Comparison of ENCODE assay signal across 3 cellular contexts in the genomic region with DNA sequence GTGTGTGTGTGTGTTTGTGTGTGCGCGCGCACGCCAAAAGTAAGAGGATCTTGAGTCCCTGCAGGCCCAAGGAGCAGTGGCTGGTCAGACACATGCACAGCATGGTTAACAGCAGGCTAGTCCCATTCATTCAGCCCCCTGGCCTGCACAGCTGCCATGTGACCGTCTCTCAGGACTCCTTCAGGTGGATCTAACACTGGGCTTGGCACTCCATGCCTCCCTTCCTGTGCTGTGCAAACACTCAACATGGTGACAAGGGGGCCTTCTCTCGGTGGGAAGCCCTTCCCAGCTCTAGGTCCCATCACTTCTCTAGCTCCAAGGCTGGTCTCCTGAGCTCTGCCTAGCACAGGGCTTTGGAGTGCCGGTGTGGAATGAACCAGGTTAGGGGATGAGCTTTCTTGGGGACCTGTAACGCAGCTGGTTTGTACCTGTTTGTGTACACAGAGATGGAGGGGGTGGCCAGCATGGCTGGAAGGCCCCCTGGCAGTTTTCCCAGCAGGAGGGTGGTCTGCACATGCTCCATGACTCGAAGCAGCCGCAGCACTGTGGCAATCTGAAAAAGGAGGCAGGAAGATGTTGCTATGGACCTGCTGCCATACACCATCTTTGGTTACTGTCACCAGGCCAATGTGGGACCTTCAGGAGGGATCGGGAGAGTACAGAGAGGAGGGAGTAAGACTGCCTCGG.
TF ChIP-seq lines count a peak whose summit lies in the region.

No MANE protein-coding gene starts in this region.

TF ChIP-seq in IMR-90, 13 proteins besides CTCF, POLR2A, EP300 and RAD21:
- TF ChIP-seq RFX5 (IDR thresholded peaks at IDR 0.05; ENCODE audit: low read depth, low read length) = no peak
- TF ChIP-seq CEBPB (IDR thresholded peaks at IDR 0.05; ENCODE audit: low read depth, low read length) = no peak
- no peak for TF ChIP-seq MXI1 (IDR thresholded peaks at IDR 0.05; ENCODE audit: borderline replicate concordance, low read depth, low read length)
- no peak for TF ChIP-seq RCOR1 (IDR thresholded peaks at IDR 0.05; ENCODE audit: insufficient replicate concordance, low read length)
- no peak for TF ChIP-seq NFE2L2 (IDR thresholded peaks at IDR 0.05; ENCODE audit: low read depth, low read length)
- TF ChIP-seq, protein P1, sequence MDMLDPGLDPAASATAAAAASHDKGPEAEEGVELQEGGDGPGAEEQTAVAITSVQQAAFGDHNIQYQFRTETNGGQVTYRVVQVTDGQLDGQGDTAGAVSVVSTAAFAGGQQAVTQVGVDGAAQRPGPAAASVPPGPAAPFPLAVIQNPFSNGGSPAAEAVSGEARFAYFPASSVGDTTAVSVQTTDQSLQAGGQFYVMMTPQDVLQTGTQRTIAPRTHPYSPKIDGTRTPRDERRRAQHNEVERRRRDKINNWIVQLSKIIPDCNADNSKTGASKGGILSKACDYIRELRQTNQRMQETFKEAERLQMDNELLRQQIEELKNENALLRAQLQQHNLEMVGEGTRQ (IDR thresholded peaks at IDR 0.05; ENCODE audit: low read depth, low read length) = no peak
- TF ChIP-seq, protein P2, sequence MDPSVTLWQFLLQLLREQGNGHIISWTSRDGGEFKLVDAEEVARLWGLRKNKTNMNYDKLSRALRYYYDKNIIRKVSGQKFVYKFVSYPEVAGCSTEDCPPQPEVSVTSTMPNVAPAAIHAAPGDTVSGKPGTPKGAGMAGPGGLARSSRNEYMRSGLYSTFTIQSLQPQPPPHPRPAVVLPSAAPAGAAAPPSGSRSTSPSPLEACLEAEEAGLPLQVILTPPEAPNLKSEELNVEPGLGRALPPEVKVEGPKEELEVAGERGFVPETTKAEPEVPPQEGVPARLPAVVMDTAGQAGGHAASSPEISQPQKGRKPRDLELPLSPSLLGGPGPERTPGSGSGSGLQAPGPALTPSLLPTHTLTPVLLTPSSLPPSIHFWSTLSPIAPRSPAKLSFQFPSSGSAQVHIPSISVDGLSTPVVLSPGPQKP (IDR thresholded peaks at IDR 0.05; ENCODE audit: borderline replicate concordance, low read depth, low read length) = no peak
- no peak for TF ChIP-seq BHLHE40 (IDR thresholded peaks at IDR 0.05; ENCODE audit: low read depth, low read length)
- TF ChIP-seq CHD1 (IDR thresholded peaks at IDR 0.05; ENCODE audit: low read depth, low read length) = no peak

TF ChIP-seq in K562, 482 proteins besides CTCF, POLR2A, EP300 and RAD21:
- TF ChIP-seq SAFB2 (IDR thresholded peaks at IDR 0.05; ENCODE audit: borderline replicate concordance, low read depth, low read length, severe bottlenecking) (no peak), POLR3A (IDR thresholded peaks at IDR 0.05; ENCODE audit: borderline replicate concordance, extremely low read depth, insufficient read depth, insufficient read length) (no peak), KAT2B (IDR thresholded peaks at IDR 0.05; ENCODE audit: low read depth, low read length) (no peak), BRCA1 (IDR thresholded peaks at IDR 0.05) (no peak), BRCA1 (CRISPR knock-in tag; IDR thresholded peaks at IDR 0.05) (no peak), FOXA1 (IDR thresholded peaks at IDR 0.05; ENCODE audit: borderline replicate concordance) (no peak)
- TF ChIP-seq, protein P3, sequence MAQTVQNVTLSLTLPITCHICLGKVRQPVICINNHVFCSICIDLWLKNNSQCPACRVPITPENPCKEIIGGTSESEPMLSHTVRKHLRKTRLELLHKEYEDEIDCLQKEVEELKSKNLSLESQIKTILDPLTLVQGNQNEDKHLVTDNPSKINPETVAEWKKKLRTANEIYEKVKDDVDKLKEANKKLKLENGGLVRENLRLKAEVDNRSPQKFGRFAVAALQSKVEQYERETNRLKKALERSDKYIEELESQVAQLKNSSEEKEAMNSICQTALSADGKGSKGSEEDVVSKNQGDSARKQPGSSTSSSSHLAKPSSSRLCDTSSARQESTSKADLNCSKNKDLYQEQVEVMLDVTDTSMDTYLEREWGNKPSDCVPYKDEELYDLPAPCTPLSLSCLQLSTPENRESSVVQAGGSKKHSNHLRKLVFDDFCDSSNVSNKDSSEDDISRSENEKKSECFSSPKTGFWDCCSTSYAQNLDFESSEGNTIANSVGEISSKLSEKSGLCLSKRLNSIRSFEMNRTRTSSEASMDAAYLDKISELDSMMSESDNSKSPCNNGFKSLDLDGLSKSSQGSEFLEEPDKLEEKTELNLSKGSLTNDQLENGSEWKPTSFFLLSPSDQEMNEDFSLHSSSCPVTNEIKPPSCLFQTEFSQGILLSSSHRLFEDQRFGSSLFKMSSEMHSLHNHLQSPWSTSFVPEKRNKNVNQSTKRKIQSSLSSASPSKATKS (CRISPR knock-in tag; IDR thresholded peaks at IDR 0.05) = no peak
- TF ChIP-seq, protein P4, sequence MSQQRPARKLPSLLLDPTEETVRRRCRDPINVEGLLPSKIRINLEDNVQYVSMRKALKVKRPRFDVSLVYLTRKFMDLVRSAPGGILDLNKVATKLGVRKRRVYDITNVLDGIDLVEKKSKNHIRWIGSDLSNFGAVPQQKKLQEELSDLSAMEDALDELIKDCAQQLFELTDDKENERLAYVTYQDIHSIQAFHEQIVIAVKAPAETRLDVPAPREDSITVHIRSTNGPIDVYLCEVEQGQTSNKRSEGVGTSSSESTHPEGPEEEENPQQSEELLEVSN (IDR thresholded peaks at IDR 0.05; ENCODE audit: borderline replicate concordance in 1 of 2, extremely low read depth in 1 of 2, insufficient read depth in 1 of 2, insufficient read length in 1 of 2, low read depth in 1 of 2, low read length in 1 of 2, poor library complexity in 1 of 2, severe bottlenecking in 1 of 2) = no peak
- TF ChIP-seq, protein P5, sequence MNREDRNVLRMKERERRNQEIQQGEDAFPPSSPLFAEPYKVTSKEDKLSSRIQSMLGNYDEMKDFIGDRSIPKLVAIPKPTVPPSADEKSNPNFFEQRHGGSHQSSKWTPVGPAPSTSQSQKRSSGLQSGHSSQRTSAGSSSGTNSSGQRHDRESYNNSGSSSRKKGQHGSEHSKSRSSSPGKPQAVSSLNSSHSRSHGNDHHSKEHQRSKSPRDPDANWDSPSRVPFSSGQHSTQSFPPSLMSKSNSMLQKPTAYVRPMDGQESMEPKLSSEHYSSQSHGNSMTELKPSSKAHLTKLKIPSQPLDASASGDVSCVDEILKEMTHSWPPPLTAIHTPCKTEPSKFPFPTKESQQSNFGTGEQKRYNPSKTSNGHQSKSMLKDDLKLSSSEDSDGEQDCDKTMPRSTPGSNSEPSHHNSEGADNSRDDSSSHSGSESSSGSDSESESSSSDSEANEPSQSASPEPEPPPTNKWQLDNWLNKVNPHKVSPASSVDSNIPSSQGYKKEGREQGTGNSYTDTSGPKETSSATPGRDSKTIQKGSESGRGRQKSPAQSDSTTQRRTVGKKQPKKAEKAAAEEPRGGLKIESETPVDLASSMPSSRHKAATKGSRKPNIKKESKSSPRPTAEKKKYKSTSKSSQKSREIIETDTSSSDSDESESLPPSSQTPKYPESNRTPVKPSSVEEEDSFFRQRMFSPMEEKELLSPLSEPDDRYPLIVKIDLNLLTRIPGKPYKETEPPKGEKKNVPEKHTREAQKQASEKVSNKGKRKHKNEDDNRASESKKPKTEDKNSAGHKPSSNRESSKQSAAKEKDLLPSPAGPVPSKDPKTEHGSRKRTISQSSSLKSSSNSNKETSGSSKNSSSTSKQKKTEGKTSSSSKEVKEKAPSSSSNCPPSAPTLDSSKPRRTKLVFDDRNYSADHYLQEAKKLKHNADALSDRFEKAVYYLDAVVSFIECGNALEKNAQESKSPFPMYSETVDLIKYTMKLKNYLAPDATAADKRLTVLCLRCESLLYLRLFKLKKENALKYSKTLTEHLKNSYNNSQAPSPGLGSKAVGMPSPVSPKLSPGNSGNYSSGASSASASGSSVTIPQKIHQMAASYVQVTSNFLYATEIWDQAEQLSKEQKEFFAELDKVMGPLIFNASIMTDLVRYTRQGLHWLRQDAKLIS (CRISPR knock-in tag; IDR thresholded peaks at IDR 0.05) = no peak
- TF ChIP-seq, protein P6, sequence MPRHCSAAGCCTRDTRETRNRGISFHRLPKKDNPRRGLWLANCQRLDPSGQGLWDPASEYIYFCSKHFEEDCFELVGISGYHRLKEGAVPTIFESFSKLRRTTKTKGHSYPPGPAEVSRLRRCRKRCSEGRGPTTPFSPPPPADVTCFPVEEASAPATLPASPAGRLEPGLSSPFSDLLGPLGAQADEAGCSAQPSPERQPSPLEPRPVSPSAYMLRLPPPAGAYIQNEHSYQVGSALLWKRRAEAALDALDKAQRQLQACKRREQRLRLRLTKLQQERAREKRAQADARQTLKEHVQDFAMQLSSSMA (CRISPR knock-in tag; IDR thresholded peaks at IDR 0.05) = no peak

TF ChIP-seq in GM23338, 12 proteins besides CTCF, POLR2A, EP300 and RAD21 (continues in another document):
- TF ChIP-seq ZNF114 (CRISPR knock-in tag; IDR thresholded peaks at IDR 0.05) (no peak), STAT1 (IDR thresholded peaks at IDR 0.05; ENCODE audit: unreplicated experiment) (no peak), CREB1 (CRISPR knock-in tag; IDR thresholded peaks at IDR 0.05; ENCODE audit: low read depth) (no peak), ZNF331 (CRISPR knock-in tag; IDR thresholded peaks at IDR 0.05; ENCODE audit: low read depth) (no peak), EZH2 (IDR thresholded peaks at IDR 0.05; ENCODE audit: low read depth, unreplicated experiment) (no peak), POLR2AphosphoS5 (IDR thresholded peaks at IDR 0.05; ENCODE audit: low read depth) (no peak), NANOG (IDR thresholded peaks at IDR 0.05; ENCODE audit: borderline replicate concordance) (no peak), JUNB (IDR thresholded peaks at IDR 0.05; ENCODE audit: unreplicated experiment) (no peak)
- TF ChIP-seq, protein P7, sequence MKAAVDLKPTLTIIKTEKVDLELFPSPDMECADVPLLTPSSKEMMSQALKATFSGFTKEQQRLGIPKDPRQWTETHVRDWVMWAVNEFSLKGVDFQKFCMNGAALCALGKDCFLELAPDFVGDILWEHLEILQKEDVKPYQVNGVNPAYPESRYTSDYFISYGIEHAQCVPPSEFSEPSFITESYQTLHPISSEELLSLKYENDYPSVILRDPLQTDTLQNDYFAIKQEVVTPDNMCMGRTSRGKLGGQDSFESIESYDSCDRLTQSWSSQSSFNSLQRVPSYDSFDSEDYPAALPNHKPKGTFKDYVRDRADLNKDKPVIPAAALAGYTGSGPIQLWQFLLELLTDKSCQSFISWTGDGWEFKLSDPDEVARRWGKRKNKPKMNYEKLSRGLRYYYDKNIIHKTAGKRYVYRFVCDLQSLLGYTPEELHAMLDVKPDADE (IDR thresholded peaks at IDR 0.05) = no peak
- TF ChIP-seq, protein P8, sequence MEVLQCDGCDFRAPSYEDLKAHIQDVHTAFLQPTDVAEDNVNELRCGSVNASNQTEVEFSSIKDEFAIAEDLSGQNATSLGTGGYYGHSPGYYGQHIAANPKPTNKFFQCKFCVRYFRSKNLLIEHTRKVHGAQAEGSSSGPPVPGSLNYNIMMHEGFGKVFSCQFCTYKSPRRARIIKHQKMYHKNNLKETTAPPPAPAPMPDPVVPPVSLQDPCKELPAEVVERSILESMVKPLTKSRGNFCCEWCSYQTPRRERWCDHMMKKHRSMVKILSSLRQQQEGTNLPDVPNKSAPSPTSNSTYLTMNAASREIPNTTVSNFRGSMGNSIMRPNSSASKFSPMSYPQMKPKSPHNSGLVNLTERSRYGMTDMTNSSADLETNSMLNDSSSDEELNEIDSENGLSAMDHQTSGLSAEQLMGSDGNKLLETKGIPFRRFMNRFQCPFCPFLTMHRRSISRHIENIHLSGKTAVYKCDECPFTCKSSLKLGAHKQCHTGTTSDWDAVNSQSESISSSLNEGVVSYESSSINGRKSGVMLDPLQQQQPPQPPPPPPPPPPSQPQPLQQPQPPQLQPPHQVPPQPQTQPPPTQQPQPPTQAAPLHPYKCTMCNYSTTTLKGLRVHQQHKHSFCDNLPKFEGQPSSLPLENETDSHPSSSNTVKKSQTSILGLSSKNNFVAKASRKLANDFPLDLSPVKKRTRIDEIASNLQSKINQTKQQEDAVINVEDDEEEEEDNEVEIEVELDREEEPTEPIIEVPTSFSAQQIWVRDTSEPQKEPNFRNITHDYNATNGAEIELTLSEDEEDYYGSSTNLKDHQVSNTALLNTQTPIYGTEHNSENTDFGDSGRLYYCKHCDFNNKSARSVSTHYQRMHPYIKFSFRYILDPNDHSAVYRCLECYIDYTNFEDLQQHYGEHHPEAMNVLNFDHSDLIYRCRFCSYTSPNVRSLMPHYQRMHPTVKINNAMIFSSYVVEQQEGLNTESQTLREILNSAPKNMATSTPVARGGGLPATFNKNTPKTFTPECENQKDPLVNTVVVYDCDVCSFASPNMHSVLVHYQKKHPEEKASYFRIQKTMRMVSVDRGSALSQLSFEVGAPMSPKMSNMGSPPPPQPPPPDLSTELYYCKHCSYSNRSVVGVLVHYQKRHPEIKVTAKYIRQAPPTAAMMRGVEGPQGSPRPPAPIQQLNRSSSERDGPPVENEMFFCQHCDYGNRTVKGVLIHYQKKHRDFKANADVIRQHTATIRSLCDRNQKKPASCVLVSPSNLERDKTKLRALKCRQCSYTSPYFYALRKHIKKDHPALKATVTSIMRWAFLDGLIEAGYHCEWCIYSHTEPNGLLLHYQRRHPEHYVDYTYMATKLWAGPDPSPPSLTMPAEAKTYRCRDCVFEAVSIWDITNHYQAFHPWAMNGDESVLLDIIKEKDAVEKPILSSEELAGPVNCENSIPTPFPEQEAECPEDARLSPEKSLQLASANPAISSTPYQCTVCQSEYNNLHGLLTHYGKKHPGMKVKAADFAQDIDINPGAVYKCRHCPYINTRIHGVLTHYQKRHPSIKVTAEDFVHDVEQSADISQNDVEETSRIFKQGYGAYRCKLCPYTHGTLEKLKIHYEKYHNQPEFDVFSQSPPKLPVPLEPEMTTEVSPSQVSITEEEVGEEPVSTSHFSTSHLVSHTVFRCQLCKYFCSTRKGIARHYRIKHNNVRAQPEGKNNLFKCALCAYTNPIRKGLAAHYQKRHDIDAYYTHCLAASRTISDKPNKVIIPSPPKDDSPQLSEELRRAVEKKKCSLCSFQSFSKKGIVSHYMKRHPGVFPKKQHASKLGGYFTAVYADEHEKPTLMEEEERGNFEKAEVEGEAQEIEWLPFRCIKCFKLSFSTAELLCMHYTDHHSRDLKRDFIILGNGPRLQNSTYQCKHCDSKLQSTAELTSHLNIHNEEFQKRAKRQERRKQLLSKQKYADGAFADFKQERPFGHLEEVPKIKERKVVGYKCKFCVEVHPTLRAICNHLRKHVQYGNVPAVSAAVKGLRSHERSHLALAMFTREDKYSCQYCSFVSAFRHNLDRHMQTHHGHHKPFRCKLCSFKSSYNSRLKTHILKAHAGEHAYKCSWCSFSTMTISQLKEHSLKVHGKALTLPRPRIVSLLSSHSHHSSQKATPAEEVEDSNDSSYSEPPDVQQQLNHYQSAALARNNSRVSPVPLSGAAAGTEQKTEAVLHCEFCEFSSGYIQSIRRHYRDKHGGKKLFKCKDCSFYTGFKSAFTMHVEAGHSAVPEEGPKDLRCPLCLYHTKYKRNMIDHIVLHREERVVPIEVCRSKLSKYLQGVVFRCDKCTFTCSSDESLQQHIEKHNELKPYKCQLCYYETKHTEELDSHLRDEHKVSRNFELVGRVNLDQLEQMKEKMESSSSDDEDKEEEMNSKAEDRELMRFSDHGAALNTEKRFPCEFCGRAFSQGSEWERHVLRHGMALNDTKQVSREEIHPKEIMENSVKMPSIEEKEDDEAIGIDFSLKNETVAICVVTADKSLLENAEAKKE (CRISPR knock-in tag; IDR thresholded peaks at IDR 0.05) = no peak
